Comparison of ENCODE assay signal across 1 cellular context in genomic region chr6:63615590-63615989, GRCh38.
A peak's percentile ranks its signal among the peaks of the same experiment; 100 is the strongest.
TF ChIP-seq lines count a peak whose summit lies in the region.

No MANE protein-coding gene starts in this region.

TF ChIP-seq in IMR-90, 13 proteins besides CTCF, POLR2A, EP300 and RAD21:
- no peak for TF ChIP-seq ELK1 (IDR thresholded peaks at IDR 0.05; ENCODE audit: borderline replicate concordance, low read depth, low read length)
- TF ChIP-seq USF2 (IDR thresholded peaks at IDR 0.05; ENCODE audit: low read depth, low read length), result no peak
- TF ChIP-seq BHLHE40 (IDR thresholded peaks at IDR 0.05; ENCODE audit: low read depth, low read length), result no peak
- no peak for TF ChIP-seq NFE2L2 (IDR thresholded peaks at IDR 0.05; ENCODE audit: low read depth, low read length)
- no peak for TF ChIP-seq MAFK (IDR thresholded peaks at IDR 0.05; ENCODE audit: low read depth, low read length)
- peak; percentile 60 for TF ChIP-seq CEBPB (IDR thresholded peaks at IDR 0.05; ENCODE audit: low read depth, low read length)
- no peak for TF ChIP-seq CHD1 (IDR thresholded peaks at IDR 0.05; ENCODE audit: low read depth, low read length)
- no peak for TF ChIP-seq RFX5 (IDR thresholded peaks at IDR 0.05; ENCODE audit: low read depth, low read length)
